In genomic region chr1:26788515-26788785, GRCh38 we compare ENCODE assay signal across 1 cellular context.
TF ChIP-seq lines count a peak whose summit lies in the region.

No MANE protein-coding gene starts in this region.

TF ChIP-seq in WTC11, 78 proteins besides CTCF, POLR2A, EP300 and RAD21 (continued from another document):
- TF ChIP-seq ATF6 (CRISPR knock-in tag; IDR thresholded peaks at IDR 0.05) (no peak), GTF2I (CRISPR knock-in tag; conservative IDR thresholded peaks at IDR 0.05) (no peak), PRDM15 (CRISPR knock-in tag; IDR thresholded peaks at IDR 0.05) (no peak), MAX (CRISPR knock-in tag; IDR thresholded peaks at IDR 0.05) (no peak), MLX (CRISPR knock-in tag; IDR thresholded peaks at IDR 0.05) (no peak), ARID4B (CRISPR knock-in tag; IDR thresholded peaks at IDR 0.05; ENCODE audit: borderline replicate concordance) (no peak), ZNF219 (CRISPR knock-in tag; IDR thresholded peaks at IDR 0.05; ENCODE audit: borderline replicate concordance) (no peak)
